In the genomic region with DNA sequence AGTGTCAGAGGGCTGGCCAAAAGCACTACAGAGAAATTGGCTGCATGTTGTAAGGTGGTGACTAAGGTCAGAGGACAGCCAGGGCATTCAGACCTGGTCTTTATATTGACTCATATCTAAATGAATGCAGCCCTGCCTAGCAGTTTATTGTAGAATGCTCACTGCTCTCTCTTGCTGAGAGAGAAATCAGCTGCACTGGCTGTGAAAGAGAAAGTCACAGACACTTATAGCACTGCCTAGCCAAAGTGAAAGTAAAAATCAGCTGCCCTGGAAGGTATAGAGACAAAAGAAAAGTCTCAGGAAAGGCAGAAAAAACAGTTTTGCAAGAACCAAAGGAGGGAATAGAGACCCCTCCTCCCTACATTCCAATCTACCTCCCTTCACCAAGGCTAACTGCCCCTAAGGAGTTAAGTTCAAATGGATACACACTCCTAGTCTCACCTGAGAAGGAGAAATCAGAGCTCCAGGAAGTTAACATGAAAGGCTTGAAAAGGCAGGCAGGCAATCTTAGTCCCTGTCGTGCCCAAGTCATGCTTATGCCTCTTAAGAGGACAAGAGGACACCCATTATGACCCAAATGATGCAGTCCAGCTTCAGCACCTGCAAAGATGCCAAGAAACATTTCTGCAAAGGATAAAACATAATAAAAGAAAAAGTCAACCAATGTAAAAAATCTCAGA, we compare ENCODE assay signal across 13 cellular contexts.
DNase-seq lines count a peak whose midpoint lies in the region; ATAC-seq and TF ChIP-seq lines count a peak whose summit lies in the region.
"Had no signal": no experiment of that assay in that cellular context is flagged by ENCODE, and none has a peak within 500 bp of the region (broad histone marks: within the 10 kb centered on the region; RNA-seq: fewer than 3 reads in every experiment).

No MANE protein-coding gene starts in this region.

- POLR2A ChIA-PET in naive thymus-derived CD4-positive, alpha-beta T cell (lab: Charles Lee) = interaction anchor here (0.7 to 1.6 kb wide), 5 partner anchors 22 to 190 kb away, joined by 3 to 5 read pairs (median 5); no protein-coding TSS in a partner anchor
- POLR2A ChIA-PET in WTC11 (lab: Charles Lee) = no interaction called here

- no peak for DNase-seq in T-helper 2 cell treated with Interferon-gamma antibody and Interleukin-4, amounts not matched to agents 5 μg/mL and 100 μg/mL, for 36 hours (ENCODE audit: low spot score)
- DNase-seq in naive thymus-derived CD4-positive, alpha-beta T cell = peak in 1 of 9 donors; percentile 43
- DNase-seq in anterior cingulate cortex (lab: John Stamatoyannopoulos, UW) (no peak), 8988T (no peak), WTC11 (ENCODE audit: low spot score) (no peak)
- DNase-seq: KG1, left colon, NCI-H446 treated with DMSO at 0.1 percent for 48 hours, posterior cingulate gyrus had no signal

- H3K27me3 ChIP-seq in naive thymus-derived CD4-positive, alpha-beta T cell (ENCODE audit: control insufficient read depth in 2 of 2, insufficient read depth in 2 of 2, low read length in 2 of 2) = no peaks in the 10 kb centered on the region

- peak; percentile 99 for ATAC-seq in GM18868 (IDR thresholded peaks at IDR 0.05; ENCODE audit: unreplicated experiment)
- ATAC-seq in HG02678 (IDR thresholded peaks at IDR 0.05; ENCODE audit: unreplicated experiment) = peak; percentile 98
- ATAC-seq in naive thymus-derived CD4-positive, alpha-beta T cell = peak; percentile 87
- ATAC-seq in GM19324 (IDR thresholded peaks at IDR 0.05; ENCODE audit: low FRiP score, unreplicated experiment) = no peak
- ATAC-seq in WTC11 = no peak
- ATAC-seq: left colon, SK-N-SH treated with all-trans-retinoic acid at 6 μM for 48 hours had no signal

- peak overlapping the region; percentile 70 for H3K27ac Mint-ChIP-seq in T-helper 2 cell treated with Interferon-gamma antibody and Interleukin-4, amounts not matched to agents 5 μg/mL and 100 μg/mL, for 36 hours
- H3K27ac Mint-ChIP-seq in naive thymus-derived CD4-positive, alpha-beta T cell = peak overlapping the region in 5 of 9 donors; percentile 82 to 94 (median 87)
- no peak overlapping the region for H3K27ac Mint-ChIP-seq in WTC11

- intact Hi-C loops in naive thymus-derived CD4-positive, alpha-beta T cell (cut with micrococcal nuclease) = loop anchor here (2.0 to 10.0 kb wide), 3 partner anchors 44 to 416 kb away; partner anchors contain the start of gene EIF1AY (in 1 of the 2)

- peaks cover 29% of the 10 kb centered on the region for H3K4me1 Mint-ChIP-seq in T-helper 2 cell treated with Interferon-gamma antibody and Interleukin-4, amounts not matched to agents 5 μg/mL and 100 μg/mL, for 36 hours (ENCODE audit: low read depth)
- peaks cover 0 to 25% (median 16%) of the 10 kb centered on the region in 7 donors for H3K4me1 Mint-ChIP-seq in naive thymus-derived CD4-positive, alpha-beta T cell
- H3K4me1 Mint-ChIP-seq in WTC11 = no peaks in the 10 kb centered on the region

- peak overlapping the region; percentile 63 for H3K27ac ChIP-seq in naive thymus-derived CD4-positive, alpha-beta T cell (ENCODE audit: low read depth, low read length)

- peaks cover 5 to 23% of the 10 kb centered on the region in 2 donors for H3K4me1 ChIP-seq in naive thymus-derived CD4-positive, alpha-beta T cell (ENCODE audit: control insufficient read depth in 2 of 2, insufficient read depth in 2 of 2, low read length in 2 of 2)

- CTCF ChIA-PET in naive thymus-derived CD4-positive, alpha-beta T cell (lab: Charles Lee) = no interaction called here
- CTCF ChIA-PET in WTC11 (lab: Charles Lee) = no interaction called here

- H3K36me3 ChIP-seq in naive thymus-derived CD4-positive, alpha-beta T cell (ENCODE audit: control insufficient read depth in 2 of 3, insufficient read depth in 3 of 3, low read length in 3 of 3) = no peaks in the 10 kb centered on the region

- no peaks in the 10 kb centered on the region for H3K9me3 ChIP-seq in naive thymus-derived CD4-positive, alpha-beta T cell (ENCODE audit: control insufficient read depth in 2 of 3, low read length in 3 of 3)

- H3K9me3 Mint-ChIP-seq in T-helper 2 cell treated with Interferon-gamma antibody and Interleukin-4, amounts not matched to agents 5 μg/mL and 100 μg/mL, for 36 hours = no peaks in the 10 kb centered on the region
- no peaks in the 10 kb centered on the region for H3K9me3 Mint-ChIP-seq in naive thymus-derived CD4-positive, alpha-beta T cell
- peaks cover 42% of the 10 kb centered on the region for H3K9me3 Mint-ChIP-seq in WTC11

- H3K4me3 ChIP-seq in naive thymus-derived CD4-positive, alpha-beta T cell (ENCODE audit: low read length) = peak overlapping the region; percentile 53

- no peaks in the 10 kb centered on the region for H3K36me3 Mint-ChIP-seq in T-helper 2 cell treated with Interferon-gamma antibody and Interleukin-4, amounts not matched to agents 5 μg/mL and 100 μg/mL, for 36 hours (ENCODE audit: low read depth)
- H3K36me3 Mint-ChIP-seq in naive thymus-derived CD4-positive, alpha-beta T cell = peaks cover 0 to 6% (median 0%) of the 10 kb centered on the region in 5 donors
- peaks cover 11% of the 10 kb centered on the region for H3K36me3 Mint-ChIP-seq in WTC11

- H3K27me3 Mint-ChIP-seq in T-helper 2 cell treated with Interferon-gamma antibody and Interleukin-4, amounts not matched to agents 5 μg/mL and 100 μg/mL, for 36 hours (ENCODE audit: low read depth) = no peaks in the 10 kb centered on the region
- H3K27me3 Mint-ChIP-seq in naive thymus-derived CD4-positive, alpha-beta T cell = no peaks in the 10 kb centered on the region
- no peaks in the 10 kb centered on the region; the same call in 1 of the 2 replicates for H3K27me3 Mint-ChIP-seq in WTC11 (ENCODE audit: low read depth)

- H3K4me3 Mint-ChIP-seq in T-helper 2 cell treated with Interferon-gamma antibody and Interleukin-4, amounts not matched to agents 5 μg/mL and 100 μg/mL, for 36 hours = peak overlapping the region; percentile 57
- H3K4me3 Mint-ChIP-seq in naive thymus-derived CD4-positive, alpha-beta T cell = peak overlapping the region in 5 of 10 donors; percentile 59 to 83 (median 73)
- H3K4me3 Mint-ChIP-seq in WTC11 = no peak overlapping the region

- TF ChIP-seq CTCF in WTC11 (IDR thresholded peaks at IDR 0.05) = no peak

TF ChIP-seq in WTC11, 78 proteins besides CTCF, POLR2A, EP300 and RAD21 (continues in another document):
- TF ChIP-seq, protein P1, sequence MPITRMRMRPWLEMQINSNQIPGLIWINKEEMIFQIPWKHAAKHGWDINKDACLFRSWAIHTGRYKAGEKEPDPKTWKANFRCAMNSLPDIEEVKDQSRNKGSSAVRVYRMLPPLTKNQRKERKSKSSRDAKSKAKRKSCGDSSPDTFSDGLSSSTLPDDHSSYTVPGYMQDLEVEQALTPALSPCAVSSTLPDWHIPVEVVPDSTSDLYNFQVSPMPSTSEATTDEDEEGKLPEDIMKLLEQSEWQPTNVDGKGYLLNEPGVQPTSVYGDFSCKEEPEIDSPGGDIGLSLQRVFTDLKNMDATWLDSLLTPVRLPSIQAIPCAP (CRISPR knock-in tag; IDR thresholded peaks at IDR 0.05) = no peak
- TF ChIP-seq, protein P2, sequence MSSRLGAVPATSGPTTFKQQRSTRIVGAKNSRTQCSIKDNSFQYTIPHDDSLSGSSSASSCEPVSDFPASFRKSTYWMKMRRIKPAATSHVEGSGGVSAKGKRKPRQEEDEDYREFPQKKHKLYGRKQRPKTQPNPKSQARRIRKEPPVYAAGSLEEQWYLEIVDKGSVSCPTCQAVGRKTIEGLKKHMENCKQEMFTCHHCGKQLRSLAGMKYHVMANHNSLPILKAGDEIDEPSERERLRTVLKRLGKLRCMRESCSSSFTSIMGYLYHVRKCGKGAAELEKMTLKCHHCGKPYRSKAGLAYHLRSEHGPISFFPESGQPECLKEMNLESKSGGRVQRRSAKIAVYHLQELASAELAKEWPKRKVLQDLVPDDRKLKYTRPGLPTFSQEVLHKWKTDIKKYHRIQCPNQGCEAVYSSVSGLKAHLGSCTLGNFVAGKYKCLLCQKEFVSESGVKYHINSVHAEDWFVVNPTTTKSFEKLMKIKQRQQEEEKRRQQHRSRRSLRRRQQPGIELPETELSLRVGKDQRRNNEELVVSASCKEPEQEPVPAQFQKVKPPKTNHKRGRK (CRISPR knock-in tag; IDR thresholded peaks at IDR 0.05; ENCODE audit: borderline replicate concordance) = no peak
- TF ChIP-seq FOXP1 (CRISPR knock-in tag; IDR thresholded peaks at IDR 0.05; ENCODE audit: borderline replicate concordance) = no peak
- TF ChIP-seq JAZF1 (CRISPR knock-in tag; IDR thresholded peaks at IDR 0.05) = no peak
- TF ChIP-seq ZNF396 (CRISPR knock-in tag; IDR thresholded peaks at IDR 0.05; ENCODE audit: borderline replicate concordance) = no peak
- TF ChIP-seq NFE2L1 (CRISPR knock-in tag; IDR thresholded peaks at IDR 0.05) = no peak
- no peak for TF ChIP-seq ATF2 (CRISPR knock-in tag; IDR thresholded peaks at IDR 0.05; ENCODE audit: borderline replicate concordance, low read depth)
- no peak for TF ChIP-seq ELF4 (CRISPR knock-in tag; IDR thresholded peaks at IDR 0.05; ENCODE audit: low read depth)
- TF ChIP-seq E2F4 (CRISPR knock-in tag; IDR thresholded peaks at IDR 0.05; ENCODE audit: borderline replicate concordance, low read depth) = no peak
- no peak for TF ChIP-seq FOXK1 (CRISPR knock-in tag; IDR thresholded peaks at IDR 0.05)
- no peak for TF ChIP-seq SMAD4 (CRISPR knock-in tag; IDR thresholded peaks at IDR 0.05)

Comparison
In these comparisons a context has a peak if more than half of its experiments do, and no peak if none do; other contexts are left out.
1. ATAC-seq: peak in GM18868 (single experiment), HG02678 (single experiment) and naive thymus-derived CD4-positive, alpha-beta T cell (single experiment); none in GM19324 (single experiment) and WTC11 (single experiment).